1 cellular context compared by ENCODE assay signal in the genomic region with DNA sequence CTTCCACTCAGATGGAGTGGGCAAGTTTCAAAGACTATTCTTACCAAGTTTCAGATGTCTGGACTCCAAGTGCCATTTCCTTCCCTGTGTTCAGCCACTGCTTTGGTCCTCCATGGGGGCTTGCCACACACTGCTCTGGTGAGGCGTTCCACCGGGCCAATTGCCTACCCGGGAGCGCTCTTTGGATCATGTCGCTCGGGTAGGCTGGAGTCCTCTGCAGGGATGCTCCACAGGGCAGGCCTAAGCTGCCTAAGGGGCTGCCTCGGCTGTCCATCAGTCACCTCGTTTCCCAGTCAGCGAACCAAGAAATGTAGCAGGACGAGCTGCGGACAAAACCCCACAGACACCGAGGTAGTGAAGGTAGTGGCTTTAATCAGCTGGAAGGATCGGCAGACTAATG.
TF ChIP-seq lines count a peak whose summit lies in the region.

No MANE protein-coding gene starts in this region.

TF ChIP-seq in H1, 55 proteins besides CTCF, POLR2A, EP300 and RAD21:
- TF ChIP-seq POLR2AphosphoS5 (IDR thresholded peaks at IDR 0.05; ENCODE audit: low read depth, low read length) (no peak), JUN (IDR thresholded peaks at IDR 0.05; ENCODE audit: low read depth, low read length) (no peak), GTF2F1 (IDR thresholded peaks at IDR 0.05; ENCODE audit: borderline replicate concordance, low read depth, low read length) (no peak), MAFK (IDR thresholded peaks at IDR 0.05; ENCODE audit: low read depth, low read length) (no peak), YY1 (IDR thresholded peaks at IDR 0.05; ENCODE audit: low read depth, low read length) (no peak), TBP (IDR thresholded peaks at IDR 0.05; ENCODE audit: low read depth, low read length) (no peak), TCF12 (IDR thresholded peaks at IDR 0.05; ENCODE audit: low read depth, low read length) (no peak), SIRT6 (IDR thresholded peaks at IDR 0.05; ENCODE audit: low read length) (no peak), SAP30 (IDR thresholded peaks at IDR 0.05; ENCODE audit: insufficient read depth, insufficient replicate concordance, low read length) (no peak), RBBP5 (IDR thresholded peaks at IDR 0.05; ENCODE audit: borderline replicate concordance, low read depth, low read length) (no peak), NANOG (IDR thresholded peaks at IDR 0.05; ENCODE audit: insufficient read depth, low read depth, low read length, poor library complexity, severe bottlenecking) (no peak), SP4 (IDR thresholded peaks at IDR 0.05; ENCODE audit: low read length) (no peak), EGR1 (IDR thresholded peaks at IDR 0.05; ENCODE audit: borderline replicate concordance, low read depth, low read length) (no peak), CBX8 (IDR thresholded peaks at IDR 0.05; ENCODE audit: borderline replicate concordance, low read depth, low read length) (no peak), SIX5 (IDR thresholded peaks at IDR 0.05; ENCODE audit: low read depth, low read length) (no peak), CEBPB (IDR thresholded peaks at IDR 0.05; ENCODE audit: low read depth, low read length) (no peak), KDM4A (IDR thresholded peaks at IDR 0.05; ENCODE audit: low read depth, low read length, severe bottlenecking) (no peak), TAF7 (optimal IDR thresholded peaks at IDR 0.05; ENCODE audit: borderline replicate concordance, low read depth, low read length) (no peak), CTBP2 (IDR thresholded peaks at IDR 0.05; ENCODE audit: borderline replicate concordance, insufficient read depth, insufficient read length, low read length) (no peak)
- TF ChIP-seq, protein P1, sequence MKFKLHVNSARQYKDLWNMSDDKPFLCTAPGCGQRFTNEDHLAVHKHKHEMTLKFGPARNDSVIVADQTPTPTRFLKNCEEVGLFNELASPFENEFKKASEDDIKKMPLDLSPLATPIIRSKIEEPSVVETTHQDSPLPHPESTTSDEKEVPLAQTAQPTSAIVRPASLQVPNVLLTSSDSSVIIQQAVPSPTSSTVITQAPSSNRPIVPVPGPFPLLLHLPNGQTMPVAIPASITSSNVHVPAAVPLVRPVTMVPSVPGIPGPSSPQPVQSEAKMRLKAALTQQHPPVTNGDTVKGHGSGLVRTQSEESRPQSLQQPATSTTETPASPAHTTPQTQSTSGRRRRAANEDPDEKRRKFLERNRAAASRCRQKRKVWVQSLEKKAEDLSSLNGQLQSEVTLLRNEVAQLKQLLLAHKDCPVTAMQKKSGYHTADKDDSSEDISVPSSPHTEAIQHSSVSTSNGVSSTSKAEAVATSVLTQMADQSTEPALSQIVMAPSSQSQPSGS (IDR thresholded peaks at IDR 0.05; ENCODE audit: low read length): no peak
